Comparison of ENCODE assay signal across 27 cellular contexts in genomic region chrX:11530621-11531020, GRCh38.
DNase-seq lines count a peak whose midpoint lies in the region; FAIRE-seq and TF ChIP-seq lines count a peak whose summit lies in the region.
"Had no signal": no experiment of that assay in that cellular context is flagged by ENCODE, and none has a peak within 500 bp of the region (broad histone marks: within the 10 kb centered on the region; RNA-seq: fewer than 3 reads in every experiment).

No MANE protein-coding gene starts in this region.

- no peaks in the 10 kb centered on the region for H3K79me2 ChIP-seq in endothelial cell of umbilical vein (ENCODE audit: control insufficient read depth, insufficient read depth, low read length)

- TF ChIP-seq CTCF in LNCaP clone FGC (IDR thresholded peaks at IDR 0.05; ENCODE audit: control insufficient read depth, extremely low read depth, insufficient read depth) (0 out of 2 replicates have a peak, but pooled peaks have one; percentile 3), endothelial cell of umbilical vein (IDR thresholded peaks at IDR 0.05; ENCODE audit: extremely low read depth in 1 of 2, insufficient read depth in 1 of 2, low read depth in 1 of 2, low read length in 2 of 2) (no peak), kidney (IDR thresholded peaks at IDR 0.05; ENCODE audit: borderline replicate concordance, extremely low read depth, insufficient read depth) (no peak)

- FAIRE-seq in endothelial cell of umbilical vein (lab: Jason Lieb, UNC) (peak; percentile 8), kidney (lab: Jason Lieb, UNC) (no peak)
- FAIRE-seq: endometrium, HTR-8/SVneo had no signal

- intact Hi-C loops in endothelial cell of umbilical vein (cut with micrococcal nuclease) (loop anchor here (1.0 to 10.0 kb wide), 5 partner anchors 149 to 1174 kb away; partner anchors contain the start of gene MSL3), kidney (cut with DNase I) (loop anchor here (10.0 kb wide), 2 partner anchors 194 to 386 kb away; no protein-coding TSS in a partner anchor)

- no TSS peak for BruUV-seq in endothelial cell of umbilical vein (replicated peaks; lab: Mats Ljungman, UMichigan)

- POLR2A ChIA-PET in endothelial cell of umbilical vein (lab: Charles Lee), result no interaction called here

- H3K27me3 ChIP-seq in endothelial cell of umbilical vein (ENCODE audit: control insufficient read depth in 2 of 2, insufficient read depth in 2 of 2, low read length in 2 of 2), result no peaks in the 10 kb centered on the region
- H3K27me3 ChIP-seq: cardiac muscle cell had no signal

- H2AFZ ChIP-seq in endothelial cell of umbilical vein (ENCODE audit: low read depth, low read length), result no peak overlapping the region

- no peaks in the 10 kb centered on the region for H4K20me1 ChIP-seq in endothelial cell of umbilical vein (replicated peaks; ENCODE audit: control insufficient read depth, extremely low read depth, insufficient read depth, low read length)

- no peaks in the 10 kb centered on the region for H3K9me1 ChIP-seq in endothelial cell of umbilical vein (replicated peaks; ENCODE audit: control insufficient read depth, extremely low read depth, insufficient read depth, low read length)

- H3K27ac ChIP-seq in endothelial cell of umbilical vein (ENCODE audit: insufficient read depth, low read depth, low read length) (no peak overlapping the region), kidney (ENCODE audit: low read depth in 2 of 2, low read length in 2 of 2) (no peak overlapping the region)
- H3K27ac ChIP-seq: C4-2B, cardiac muscle cell, heart left ventricle had no signal

- H3K9ac ChIP-seq in endothelial cell of umbilical vein (replicated peaks; ENCODE audit: extremely low read depth, insufficient read depth, low read length) (no peak overlapping the region), kidney (ENCODE audit: low read length in 2 of 2) (no peak overlapping the region)
- H3K9ac ChIP-seq: SK-N-SH had no signal

- no peaks in the 10 kb centered on the region for H3K36me3 ChIP-seq in endothelial cell of umbilical vein (ENCODE audit: control insufficient read depth in 2 of 2, extremely low read depth in 1 of 2, insufficient read depth in 2 of 2, low read length in 2 of 2)
- H3K36me3 ChIP-seq in kidney (ENCODE audit: control insufficient read depth in 1 of 2, insufficient read depth in 2 of 2, low read length in 2 of 2), result no peaks in the 10 kb centered on the region
- H3K36me3 ChIP-seq: cardiac muscle cell, heart left ventricle had no signal

- H3K4me1 ChIP-seq in endothelial cell of umbilical vein (ENCODE audit: control insufficient read depth, extremely low read depth, insufficient read depth, low read length) (no peaks in the 10 kb centered on the region), kidney (ENCODE audit: control insufficient read depth in 1 of 2, insufficient read depth in 1 of 2, low read depth in 1 of 2, low read length in 2 of 2) (no peaks in the 10 kb centered on the region)
- H3K4me1 ChIP-seq: heart left ventricle had no signal

- no peak overlapping the region for H3K4me2 ChIP-seq in endothelial cell of umbilical vein (ENCODE audit: insufficient read depth, low read length)
- H3K4me2 ChIP-seq: SK-N-SH had no signal

- H3K4me3 ChIP-seq in LNCaP clone FGC (ENCODE audit: low read depth, low read length) (no peak overlapping the region), endothelial cell of umbilical vein (replicated peaks in 1 of 3; ENCODE audit: insufficient read depth in 1 of 3, low read depth in 1 of 3, low read length in 3 of 3) (no peak overlapping the region), kidney (ENCODE audit: low read length in 2 of 2) (no peak overlapping the region)
- H3K4me3 ChIP-seq: cardiac muscle cell, heart left ventricle had no signal

- DNase-seq in EH (ENCODE audit: low read depth) (peak; percentile 56), LNCaP clone FGC (ENCODE audit: low read depth) (no peak), endothelial cell of umbilical vein (ENCODE audit: low read depth, low spot score) (no peak), myocyte (ENCODE audit: low read depth) (peak; percentile 22), Ammon's horn (ENCODE audit: low spot score) (no peak), kidney (no peak), DMS153 treated with DMSO at 0.1 percent for 48 hours (lab: John Stamatoyannopoulos, UW; ENCODE audit: unreplicated experiment) (no peak), LoVo (ENCODE audit: low spot score) (no peak)
- DNase-seq: activated CD4-positive, alpha-beta T cell treated with anti-CD3 and anti-CD28 coated beads, Interleukin-2, amount 10 ng/mL, durations not matched to agents 24 days and 14 days; activated naive CD4-positive, alpha-beta T cell treated with anti-CD3 and anti-CD28 coated beads, Interleukin-2, amount 10 ng/mL, durations not matched to agents 7 days and 5 days; activated T-cell treated with anti-CD3 and anti-CD28 coated beads, Interleukin-2, amount 50 U/mL, for 72 hours; Calu3; heart left ventricle; HFFc6; Karpas-422; naive thymus-derived CD4-positive, alpha-beta T cell; NCI-H1930; NCI-H526 treated with DMSO at 0.1 percent for 48 hours; nucleus accumbens; SK-N-SH; stimulated activated CD4-positive, alpha-beta T cell treated with anti-CD3 and anti-CD28 coated beads, Interleukin-2, amount 100 ng/mL, for 48 hours; substantia nigra; T-helper 2 cell had no signal

- dilution Hi-C loops in endothelial cell of umbilical vein (cut with MboI; ENCODE audit: extremely low pct_ligation_motif_present, low sequenced_read_pairs), result no loop called here

- TF ChIP-seq POLR2A in endothelial cell of umbilical vein (IDR thresholded peaks at IDR 0.05; ENCODE audit: low read depth, low read length), result no peak

- CTCF ChIA-PET in endothelial cell of umbilical vein (lab: Charles Lee), result interaction anchor here (1.3 to 1.6 kb wide), 3 partner anchors 11 to 149 kb away, joined by 3 to 8 read pairs (median 3); no protein-coding TSS in a partner anchor

- H3K9me3 ChIP-seq in endothelial cell of umbilical vein (replicated peaks; ENCODE audit: control insufficient read depth, insufficient read depth, low read length) (no peaks in the 10 kb centered on the region), kidney (ENCODE audit: control insufficient read depth in 1 of 2, low read length in 2 of 2) (no peaks in the 10 kb centered on the region)
- H3K9me3 ChIP-seq: heart left ventricle, SK-N-SH had no signal

TF ChIP-seq in endothelial cell of umbilical vein, 7 proteins besides CTCF, POLR2A, EP300 and RAD21:
- TF ChIP-seq JUN (IDR thresholded peaks at IDR 0.05; ENCODE audit: borderline replicate concordance, insufficient read depth, insufficient read length, low read depth), result no peak
- no peak for TF ChIP-seq GATA2 (IDR thresholded peaks at IDR 0.05; ENCODE audit: insufficient read depth, insufficient read length, low read depth, low read length)
- no peak for TF ChIP-seq POLR2AphosphoS5 (IDR thresholded peaks at IDR 0.05; ENCODE audit: insufficient read depth, low read depth, low read length)
- TF ChIP-seq, protein P1, sequence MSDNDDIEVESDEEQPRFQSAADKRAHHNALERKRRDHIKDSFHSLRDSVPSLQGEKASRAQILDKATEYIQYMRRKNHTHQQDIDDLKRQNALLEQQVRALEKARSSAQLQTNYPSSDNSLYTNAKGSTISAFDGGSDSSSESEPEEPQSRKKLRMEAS (IDR thresholded peaks at IDR 0.05; ENCODE audit: insufficient read depth, insufficient read length), result no peak
- no peak for TF ChIP-seq MYC (IDR thresholded peaks at IDR 0.05; ENCODE audit: low read depth, low read length)
- no peak for TF ChIP-seq FOS (IDR thresholded peaks at IDR 0.05; ENCODE audit: borderline replicate concordance, insufficient read depth, low read length)
- TF ChIP-seq EZH2 (IDR thresholded peaks at IDR 0.05; ENCODE audit: borderline replicate concordance, low read depth, low read length, severe bottlenecking), result no peak

Comparison
In these comparisons a context has a peak if more than half of its experiments do, and no peak if none do; other contexts are left out.
1. DNase-seq: peak in EH (single experiment) and myocyte (single experiment); none in LNCaP clone FGC (single experiment), endothelial cell of umbilical vein (single experiment), Ammon's horn (single experiment), kidney (single experiment), DMS153 treated with DMSO at 0.1 percent for 48 hours (single experiment) and LoVo (single experiment).